9 cellular contexts compared by ENCODE assay signal in genomic region chr2:172962824-172963223, GRCh38.
A peak's percentile ranks its signal among the peaks of the same experiment; 100 is the strongest.
DNase-seq lines count a peak whose midpoint lies in the region; ATAC-seq, FAIRE-seq and TF ChIP-seq lines count a peak whose summit lies in the region.
"Had no signal": no experiment of that assay in that cellular context is flagged by ENCODE, and none has a peak within 500 bp of the region (broad histone marks: within the 10 kb centered on the region; RNA-seq: fewer than 3 reads in every experiment).

No MANE protein-coding gene starts in this region.

- no peak overlapping the region for H3K4me3 ChIP-seq in A673 (ENCODE audit: low read depth, low read length, poor library complexity, severe bottlenecking)
- H3K4me3 ChIP-seq in dorsolateral prefrontal cortex, result no peak overlapping the region

- peak; percentile 67 for DNase-seq in A673 (ENCODE audit: low spot score)
- no peak for DNase-seq in H54 (ENCODE audit: insufficient read length, low spot score)
- DNase-seq in SKM-1 (lab: John Stamatoyannopoulos, UW; ENCODE audit: unreplicated experiment), result peak; percentile 43
- peak; percentile 22 for DNase-seq in fibroblast of peridontal ligament (ENCODE audit: extremely low read depth)
- DNase-seq in inferior parietal cortex (ENCODE audit: extremely low spot score), result no peak
- DNase-seq in dorsolateral prefrontal cortex, result no peak
- DNase-seq in effector memory CD8-positive, alpha-beta T cell, result no peak
- DNase-seq: NCI-H748 treated with DMSO at 0.1 percent for 48 hours had no signal

- no peak overlapping the region for H3K4me3 Mint-ChIP-seq in effector memory CD8-positive, alpha-beta T cell

- no peaks in the 10 kb centered on the region for H3K9me3 ChIP-seq in A673 (ENCODE audit: low read depth, low read length, poor library complexity, severe bottlenecking)

- intact Hi-C loops in A673 (cut with micrococcal nuclease; ENCODE audit: unreplicated experiment) (no loop called here), dorsolateral prefrontal cortex (cut with DNase I) (no loop called here)

- H3K4me1 ChIP-seq in A673 (ENCODE audit: insufficient read depth, low read length, poor library complexity, severe bottlenecking), result no peaks in the 10 kb centered on the region

- H3K27me3 ChIP-seq in A673 (replicated peaks; ENCODE audit: insufficient read depth, low read depth, low read length, poor library complexity) (no peaks in the 10 kb centered on the region), dorsolateral prefrontal cortex (no peaks in the 10 kb centered on the region)

- BruUV-seq in A673 (replicated peaks; lab: Mats Ljungman, UMichigan), result no TSS peak

- POLR2A ChIA-PET in A673 (lab: Charles Lee; ENCODE audit: low non-redundant PET), result no interaction called here

- H3K27ac ChIP-seq in A673 (ENCODE audit: low read depth, low read length, poor library complexity, severe bottlenecking), result no peak overlapping the region
- H3K27ac ChIP-seq in dorsolateral prefrontal cortex, result no peak overlapping the region

- TF ChIP-seq CTCF in A673 (conservative IDR thresholded peaks at IDR 0.05; ENCODE audit: low read depth, low read length) (no peak), dorsolateral prefrontal cortex (IDR thresholded peaks at IDR 0.05 in 54 of 56, conservative IDR thresholded peaks at IDR 0.05 in 2 of 56; ENCODE audit: low read depth in 1 of 56, partially characterized antibody in 56 of 56) (no peak)

- H3K4me1 Mint-ChIP-seq in effector memory CD8-positive, alpha-beta T cell (ENCODE audit: low read depth in 2 of 2), result no peaks in the 10 kb centered on the region

- H3K36me3 Mint-ChIP-seq in effector memory CD8-positive, alpha-beta T cell (ENCODE audit: insufficient read depth), result no peaks in the 10 kb centered on the region

- peaks cover 50 to 53% of the 10 kb centered on the region in 2 donors for H3K27me3 Mint-ChIP-seq in effector memory CD8-positive, alpha-beta T cell

- H3K36me3 ChIP-seq in A673 (ENCODE audit: insufficient read depth, low read length, poor library complexity, severe bottlenecking), result no peaks in the 10 kb centered on the region

- CTCF ChIA-PET in A673 (lab: Charles Lee), result no interaction called here

- no peak overlapping the region for H3K27ac Mint-ChIP-seq in effector memory CD8-positive, alpha-beta T cell

- no peak for ATAC-seq in GM21576 (IDR thresholded peaks at IDR 0.05; ENCODE audit: unreplicated experiment)
- ATAC-seq in effector memory CD8-positive, alpha-beta T cell (replicated peaks), result no peak

- no peak for TF ChIP-seq POLR2A in H54 (IDR thresholded peaks at IDR 0.05; ENCODE audit: low read depth, low read length)

- peak; percentile 87 for FAIRE-seq in H54 (lab: Jason Lieb, UNC)

- no peaks in the 10 kb centered on the region for H3K9me3 Mint-ChIP-seq in effector memory CD8-positive, alpha-beta T cell

Comparison
In these comparisons a context has a peak if more than half of its experiments do, and no peak if none do; other contexts are left out.
1. DNase-seq: peak in A673 (single experiment), SKM-1 (single experiment) and fibroblast of peridontal ligament (single experiment); none in H54 (single experiment), inferior parietal cortex (single experiment), dorsolateral prefrontal cortex (0 of 10) and effector memory CD8-positive, alpha-beta T cell (0 of 3).